Comparison of ENCODE assay signal across 19 cellular contexts in the genomic region with DNA sequence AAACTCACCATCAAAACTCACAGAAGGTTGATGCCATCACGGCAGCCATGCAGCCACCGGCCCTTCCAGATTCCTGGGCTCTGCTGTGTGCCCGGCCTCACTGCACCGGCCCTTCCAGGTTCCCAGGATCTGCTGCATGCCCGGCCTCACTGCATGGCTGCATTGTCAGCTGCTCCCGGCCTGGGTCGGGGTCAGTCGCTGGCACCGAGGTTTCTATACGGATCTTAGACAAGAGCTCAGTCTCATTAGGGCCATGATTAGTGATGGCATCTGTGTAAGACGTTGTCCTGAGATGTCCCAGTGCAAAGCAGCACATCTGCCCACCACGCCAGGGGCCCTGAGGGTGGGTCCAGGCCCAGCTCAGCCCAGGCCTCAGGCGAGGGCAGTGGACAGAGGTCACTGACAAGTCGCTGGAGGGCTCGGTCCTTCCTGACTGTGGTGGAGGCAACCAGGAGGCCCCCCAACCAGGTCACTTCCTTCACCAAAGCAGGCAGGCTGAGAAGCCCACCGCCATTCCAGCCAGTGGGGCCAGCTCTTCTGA.
"Had no signal": no experiment of that assay in that cellular context is flagged by ENCODE, and none has a peak within 500 bp of the region (broad histone marks: within the 10 kb centered on the region; RNA-seq: fewer than 3 reads in every experiment).

No MANE protein-coding gene starts in this region.

- H3K4me3 ChIP-seq: gastrocnemius medialis, left lung, ovary, spleen had no signal

- H3K36me3 ChIP-seq: brain microvascular endothelial cell, gastrocnemius medialis, left lung, ovary, spleen had no signal

- ATAC-seq: activated T-helper 17 cell treated with anti-CD3 and anti-CD28 coated beads, Interleukin-2, amount 50 U/mL, for 72 hours; gastrocnemius medialis; left lung; stimulated activated memory B cell treated with anti-CD40 and anti-IgM and Interleukin-4, amounts not matched to agents 10 μg/mL and 1 μg/mL and 100 μg/mL, for 72 hours had no signal

- H3K27ac ChIP-seq: brain microvascular endothelial cell, gastrocnemius medialis, left lung, ovary, spleen had no signal

- H3K27me3 ChIP-seq: brain microvascular endothelial cell, ovary had no signal

- H3K36me3 Mint-ChIP-seq: naive B cell; stimulated activated memory B cell treated with anti-CD40 and anti-IgM and Interleukin-4, amounts not matched to agents 10 μg/mL and 1 μg/mL and 100 μg/mL, for 72 hours had no signal

- H3K9me3 ChIP-seq: gastrocnemius medialis, left lung, ovary, spleen had no signal

- H3K4me1 Mint-ChIP-seq: naive B cell; neural crest cell; stimulated activated memory B cell treated with anti-CD40 and anti-IgM and Interleukin-4, amounts not matched to agents 10 μg/mL and 1 μg/mL and 100 μg/mL, for 72 hours had no signal

- H3K9me3 Mint-ChIP-seq: activated T-helper 17 cell treated with anti-CD3 and anti-CD28 coated beads, Interleukin-2, amount 50 U/mL, for 72 hours; naive B cell; neural crest cell; stimulated activated memory B cell treated with anti-CD40 and anti-IgM and Interleukin-4, amounts not matched to agents 10 μg/mL and 1 μg/mL and 100 μg/mL, for 72 hours had no signal

- H3K4me1 ChIP-seq: gastrocnemius medialis, left lung, spleen had no signal

- H3K27ac Mint-ChIP-seq: activated T-helper 17 cell treated with anti-CD3 and anti-CD28 coated beads, Interleukin-2, amount 50 U/mL, for 72 hours; naive B cell; stimulated activated memory B cell treated with anti-CD40 and anti-IgM and Interleukin-4, amounts not matched to agents 10 μg/mL and 1 μg/mL and 100 μg/mL, for 72 hours had no signal

- H3K4me3 Mint-ChIP-seq: activated T-helper 17 cell treated with anti-CD3 and anti-CD28 coated beads, Interleukin-2, amount 50 U/mL, for 72 hours; naive B cell; neural crest cell; stimulated activated memory B cell treated with anti-CD40 and anti-IgM and Interleukin-4, amounts not matched to agents 10 μg/mL and 1 μg/mL and 100 μg/mL, for 72 hours had no signal

- DNase-seq: activated CD4-positive, alpha-beta T cell treated with anti-CD3 and anti-CD28 coated beads for 48 hours; activated CD4-positive, CD25-positive, alpha-beta regulatory T cell; activated naive CD4-positive, alpha-beta T cell treated with anti-CD3 and anti-CD28 coated beads, Interleukin-2, amount 50 U/mL, for 16 hours; activated T-cell treated with anti-CD3 and anti-CD28 coated beads, Interleukin-2, amount 50 U/mL, for 1 hour; aorta; brain microvascular endothelial cell; central memory CD4-positive, alpha-beta T cell; gastrocnemius medialis; kidney; left lung; mammary epithelial cell; naive B cell; ovary; spleen; stimulated activated CD4-positive, alpha-beta T cell treated with anti-CD3 and anti-CD28 coated beads, Interleukin-4, amount 100 ng/mL, for 4 hours; T1000 had no signal
